ENCODE assay signal across 1 cellular context in genomic region chr1:201709564-201710295, GRCh38.
TF ChIP-seq lines count a peak whose summit lies in the region.

No MANE protein-coding gene starts in this region.

TF ChIP-seq in HCT116, 20 proteins besides CTCF, POLR2A, EP300 and RAD21 (continued from another document):
- no peak for TF ChIP-seq SIN3A (IDR thresholded peaks at IDR 0.05; ENCODE audit: low read depth)
TF ChIP-seq in HCT116: peak in this region for 1.
